In genomic region chr12:113535100-113535499, GRCh38 we compare ENCODE assay signal across 5 cellular contexts.
"Had no signal": no experiment of that assay in that cellular context is flagged by ENCODE, and none has a peak within 500 bp of the region (broad histone marks: within the 10 kb centered on the region; RNA-seq: fewer than 3 reads in every experiment).

No MANE protein-coding gene starts in this region.

- DNase-seq: H9, HCEC 1CT, KG1 had no signal

- H3K4me3 ChIP-seq: GM23338 had no signal

- H2AFZ ChIP-seq: GM23338 had no signal

- H3K4me2 ChIP-seq: GM23338 had no signal

- FAIRE-seq: HTR-8/SVneo had no signal

- ATAC-seq: GM23338 had no signal
